Comparison of ENCODE assay signal across 8 cellular contexts in genomic region chr12:14272954-14273910, GRCh38.
DNase-seq lines count a peak whose midpoint lies in the region; ATAC-seq, FAIRE-seq and TF ChIP-seq lines count a peak whose summit lies in the region.

No MANE protein-coding gene starts in this region.

- peak overlapping the region; percentile 23; the same call in 1 of the 2 replicates for H3K27ac ChIP-seq in GM12878 (ENCODE audit: control insufficient read depth, insufficient read depth)
- no peak overlapping the region for H3K27ac ChIP-seq in naive thymus-derived CD4-positive, alpha-beta T cell (ENCODE audit: low read depth, low read length)

- no peak overlapping the region for H3K4me2 ChIP-seq in GM12878 (ENCODE audit: control insufficient read depth, insufficient read depth)

- RAD21 ChIA-PET in GM12878 (lab: Charles Lee; ENCODE audit: unreplicated experiment): interaction anchor here (0.7 to 1.7 kb wide), 5 partner anchors 11 to 92 kb away, joined by 3 to 7 read pairs (median 6); partner anchors contain the start of gene ATF7IP

- H3K4me1 Mint-ChIP-seq in naive thymus-derived CD4-positive, alpha-beta T cell: peaks cover 6 to 20% (median 14%) of the 10 kb centered on the region in 7 donors
- peaks cover 17% of the 10 kb centered on the region for H3K4me1 Mint-ChIP-seq in activated T-helper 1 cell treated with anti-CD3 and anti-CD28 coated beads, Interleukin-12 subunit alpha, Interleukin-12 subunit beta, Interleukin-2, Interleukin-4 antibody, amounts not matched to agents 30 ng/mL and 10 ng/mL and 1 ng/mL, durations not matched to agents 14 hours and 24 hours and 36 hours (ENCODE audit: low read depth)
- H3K4me1 Mint-ChIP-seq in osteocyte (ENCODE audit: unreplicated experiment): no peaks in the 10 kb centered on the region

- SMC1A ChIA-PET in GM12878 (lab: Charles Lee; ENCODE audit: uncharacterized antibody, unreplicated experiment): interaction anchor here (1.0 to 2.1 kb wide), 8 partner anchors 9 to 144 kb away, joined by 3 to 11 read pairs (median 6); no protein-coding TSS in a partner anchor

- no TSS peak for BruUV-seq in GM12878 (replicated peaks; lab: Mats Ljungman, UMichigan)

- H3K27me3 Mint-ChIP-seq in naive thymus-derived CD4-positive, alpha-beta T cell: no peaks in the 10 kb centered on the region
- peaks cover 1% of the 10 kb centered on the region for H3K27me3 Mint-ChIP-seq in activated T-helper 1 cell treated with anti-CD3 and anti-CD28 coated beads, Interleukin-12 subunit alpha, Interleukin-12 subunit beta, Interleukin-2, Interleukin-4 antibody, amounts not matched to agents 30 ng/mL and 10 ng/mL and 1 ng/mL, durations not matched to agents 14 hours and 24 hours and 36 hours (ENCODE audit: insufficient read depth)
- no peaks in the 10 kb centered on the region for H3K27me3 Mint-ChIP-seq in osteocyte (ENCODE audit: unreplicated experiment)

- peaks cover 4% of the 10 kb centered on the region for H3K4me1 ChIP-seq in GM12878 (ENCODE audit: control insufficient read depth, insufficient read depth, low read length)
- no peaks in the 10 kb centered on the region for H3K4me1 ChIP-seq in naive thymus-derived CD4-positive, alpha-beta T cell (ENCODE audit: control insufficient read depth in 2 of 2, insufficient read depth in 2 of 2, low read length in 2 of 2)

- no peaks in the 10 kb centered on the region for H3K27me3 ChIP-seq in GM12878 (replicated peaks in 1 of 2; ENCODE audit: control insufficient read depth in 2 of 2, insufficient read depth in 2 of 2, low read length in 1 of 2)
- H3K27me3 ChIP-seq in naive thymus-derived CD4-positive, alpha-beta T cell (ENCODE audit: control insufficient read depth in 2 of 2, insufficient read depth in 2 of 2, low read length in 2 of 2): no peaks in the 10 kb centered on the region

- H2AFZ ChIP-seq in GM12878 (ENCODE audit: control insufficient read depth, low read depth, low read length): peak overlapping the region; percentile 67

- H3K27ac Mint-ChIP-seq in naive thymus-derived CD4-positive, alpha-beta T cell: no peak overlapping the region
- no peak overlapping the region for H3K27ac Mint-ChIP-seq in activated T-helper 1 cell treated with anti-CD3 and anti-CD28 coated beads, Interleukin-12 subunit alpha, Interleukin-12 subunit beta, Interleukin-2, Interleukin-4 antibody, amounts not matched to agents 30 ng/mL and 10 ng/mL and 1 ng/mL, durations not matched to agents 14 hours and 24 hours and 36 hours
- H3K27ac Mint-ChIP-seq in osteocyte (ENCODE audit: unreplicated experiment): no peak overlapping the region

- no peak for FAIRE-seq in GM12878 (lab: Jason Lieb, UNC)

- intact Hi-C loops in GM12878 (cut with micrococcal nuclease; ENCODE audit: unreplicated experiment): no loop called here
- intact Hi-C loops in naive thymus-derived CD4-positive, alpha-beta T cell (cut with micrococcal nuclease): no loop called here
- intact Hi-C loops in activated T-helper 1 cell treated with anti-CD3 and anti-CD28 coated beads, Interleukin-12 subunit alpha, Interleukin-12 subunit beta, Interleukin-2, Interleukin-4 antibody, amounts not matched to agents 30 ng/mL and 10 ng/mL and 1 ng/mL, durations not matched to agents 14 hours and 24 hours and 36 hours (cut with micrococcal nuclease): no loop called here

- CTCF ChIA-PET in GM12878 (lab: Yijun Ruan, JAX): interaction anchor here (0.5 to 4.0 kb wide), 7 partner anchors 10 to 74 kb away, joined by 3 to 16 read pairs (median 4); no protein-coding TSS in a partner anchor
- CTCF ChIA-PET in naive thymus-derived CD4-positive, alpha-beta T cell (lab: Charles Lee): interaction anchor here (0.7 to 1.4 kb wide), 3 partner anchors 93 to 149 kb away, joined by 3 to 4 read pairs (median 3); no protein-coding TSS in a partner anchor

- no peak for TF ChIP-seq RAD21 in GM12878 (IDR thresholded peaks at IDR 0.05; ENCODE audit: insufficient read depth, low read depth, low read length)

- TF ChIP-seq POLR2A in NB4 (IDR thresholded peaks at IDR 0.05; ENCODE audit: extremely low read depth, insufficient read length) (peak; percentile 34), GM12878 (IDR thresholded peaks at IDR 0.05; ENCODE audit: low read depth, low read length) (no peak)

- H3K9me3 ChIP-seq in GM12878 (replicated peaks; ENCODE audit: control insufficient read depth, insufficient read depth, low read length): peaks cover 31% of the 10 kb centered on the region
- H3K9me3 ChIP-seq in naive thymus-derived CD4-positive, alpha-beta T cell (ENCODE audit: control insufficient read depth in 2 of 3, low read length in 3 of 3): peaks cover 0 to 9% (median 5%) of the 10 kb centered on the region in 3 experiments

- in situ Hi-C loops in GM12878 (cut with MboI): no loop called here

- H4K20me1 ChIP-seq in GM12878 (ENCODE audit: control insufficient read depth, insufficient read depth): no peaks in the 10 kb centered on the region

- ATAC-seq in GM12878 (no peak), HG02763 (IDR thresholded peaks at IDR 0.05; ENCODE audit: unreplicated experiment) (no peak)
- peak; percentile 82 for ATAC-seq in naive thymus-derived CD4-positive, alpha-beta T cell

- 30% methylated on average over 8 of the region's 8 CpGs for WGBS in GM12878 (ENCODE audit: insufficient coverage, insufficient replicate concordance, low lambda C conversion rate, missing lambda C conversion rate)

- H3K36me3 ChIP-seq in GM12878 (ENCODE audit: control insufficient read depth in 2 of 2, insufficient read depth in 2 of 2, low read length in 1 of 2): no peaks in the 10 kb centered on the region
- no peaks in the 10 kb centered on the region for H3K36me3 ChIP-seq in naive thymus-derived CD4-positive, alpha-beta T cell (ENCODE audit: control insufficient read depth in 2 of 3, insufficient read depth in 3 of 3, low read length in 3 of 3)

- POLR2A ChIA-PET in GM12878 (lab: Charles Lee): interaction anchor here (1.3 to 1.6 kb wide), 2 partner anchors 11 to 93 kb away, joined by 4 read pairs; partner anchors contain the start of gene ATF7IP
- POLR2A ChIA-PET in naive thymus-derived CD4-positive, alpha-beta T cell (lab: Charles Lee): interaction anchor here (0.7 to 1.8 kb wide), 3 partner anchors 11 to 498 kb away, joined by 3 to 4 read pairs (median 3); a partner anchor contains a TSS

- H3K36me3 Mint-ChIP-seq in naive thymus-derived CD4-positive, alpha-beta T cell: peaks cover 5 to 25% (median 12%) of the 10 kb centered on the region in 5 donors
- peaks cover 12% of the 10 kb centered on the region for H3K36me3 Mint-ChIP-seq in activated T-helper 1 cell treated with anti-CD3 and anti-CD28 coated beads, Interleukin-12 subunit alpha, Interleukin-12 subunit beta, Interleukin-2, Interleukin-4 antibody, amounts not matched to agents 30 ng/mL and 10 ng/mL and 1 ng/mL, durations not matched to agents 14 hours and 24 hours and 36 hours (ENCODE audit: low read depth)
- H3K36me3 Mint-ChIP-seq in osteocyte (ENCODE audit: unreplicated experiment): peaks cover 3% of the 10 kb centered on the region

- DNase-seq in GF-D8 (lab: John Stamatoyannopoulos, UW): peak; percentile 81
- peak; percentile 91 for DNase-seq in NB4 (ENCODE audit: low read depth)
- no peak for DNase-seq in GM12878 (ENCODE audit: low read depth, low spot score)
- no peak for DNase-seq in naive thymus-derived CD4-positive, alpha-beta T cell
- DNase-seq in kidney glomerular epithelial cell (lab: John Stamatoyannopoulos, UW): no peak
- no peak for DNase-seq in activated T-helper 1 cell treated with anti-CD3 and anti-CD28 coated beads, Interleukin-12 subunit alpha, Interleukin-12 subunit beta, Interleukin-2, Interleukin-4 antibody, amounts not matched to agents 30 ng/mL and 10 ng/mL and 1 ng/mL, durations not matched to agents 14 hours and 24 hours and 36 hours (ENCODE audit: low spot score)
- DNase-seq in osteocyte (ENCODE audit: extremely low spot score, unreplicated experiment): no peak

- H3K9me3 Mint-ChIP-seq in naive thymus-derived CD4-positive, alpha-beta T cell: peaks cover 6 to 32% (median 20%) of the 10 kb centered on the region in 11 donors
- H3K9me3 Mint-ChIP-seq in activated T-helper 1 cell treated with anti-CD3 and anti-CD28 coated beads, Interleukin-12 subunit alpha, Interleukin-12 subunit beta, Interleukin-2, Interleukin-4 antibody, amounts not matched to agents 30 ng/mL and 10 ng/mL and 1 ng/mL, durations not matched to agents 14 hours and 24 hours and 36 hours: peaks cover 35% of the 10 kb centered on the region
- H3K9me3 Mint-ChIP-seq in osteocyte (ENCODE audit: unreplicated experiment): peaks cover 6% of the 10 kb centered on the region

- no peak for TF ChIP-seq EP300 in GM12878 (IDR thresholded peaks at IDR 0.05; ENCODE audit: borderline replicate concordance in 1 of 2, control insufficient read depth in 1 of 2, low read depth in 2 of 2, low read length in 2 of 2)

- no peak overlapping the region for H3K9ac ChIP-seq in GM12878 (ENCODE audit: control insufficient read depth, insufficient read depth, low read length)

- H3K79me2 ChIP-seq in GM12878 (ENCODE audit: control insufficient read depth, insufficient read depth, low read length): no peaks in the 10 kb centered on the region

- H3K4me3 Mint-ChIP-seq in naive thymus-derived CD4-positive, alpha-beta T cell: no peak overlapping the region
- H3K4me3 Mint-ChIP-seq in activated T-helper 1 cell treated with anti-CD3 and anti-CD28 coated beads, Interleukin-12 subunit alpha, Interleukin-12 subunit beta, Interleukin-2, Interleukin-4 antibody, amounts not matched to agents 30 ng/mL and 10 ng/mL and 1 ng/mL, durations not matched to agents 14 hours and 24 hours and 36 hours: no peak overlapping the region
- no peak overlapping the region for H3K4me3 Mint-ChIP-seq in osteocyte (ENCODE audit: unreplicated experiment)

- H3K4me3 ChIP-seq in NB4 (ENCODE audit: low read depth, low read length) (peak overlapping the region; percentile 29), GM12878 (no peak overlapping the region)
- H3K4me3 ChIP-seq in naive thymus-derived CD4-positive, alpha-beta T cell (ENCODE audit: low read length): no peak overlapping the region

- TF ChIP-seq CTCF in NB4 (IDR thresholded peaks at IDR 0.05; ENCODE audit: low read depth, low read length): no peak
- TF ChIP-seq CTCF in GM12878 (IDR thresholded peaks at IDR 0.05 in 2 of 3, conservative IDR thresholded peaks at IDR 0.05 in 1 of 3; ENCODE audit: control insufficient read depth in 2 of 3, extremely low read depth in 1 of 3, insufficient read depth in 1 of 3, low read depth in 3 of 3, low read length in 3 of 3): no peak
- no peak for TF ChIP-seq CTCF in osteocyte (IDR thresholded peaks at IDR 0.05)

TF ChIP-seq in GM12878, 131 proteins besides CTCF, POLR2A, EP300 and RAD21:
- TF ChIP-seq BACH1 (IDR thresholded peaks at IDR 0.05; ENCODE audit: borderline replicate concordance) (no peak), RUNX3 (IDR thresholded peaks at IDR 0.05; ENCODE audit: low read length) (peak; percentile 46; the same call in 1 of the 2 replicates), MTA2 (IDR thresholded peaks at IDR 0.05; ENCODE audit: low read depth) (no peak), POLR2AphosphoS2 (IDR thresholded peaks at IDR 0.05; ENCODE audit: low read depth, low read length) (no peak)

Comparison
In these comparisons a context has a peak if more than half of its experiments do, and no peak if none do; other contexts are left out.
1. DNase-seq: peak in GF-D8 (single experiment) and NB4 (single experiment); none in GM12878 (single experiment), naive thymus-derived CD4-positive, alpha-beta T cell (0 of 9), kidney glomerular epithelial cell (single experiment), activated T-helper 1 cell treated with anti-CD3 and anti-CD28 coated beads, Interleukin-12 subunit alpha, Interleukin-12 subunit beta, Interleukin-2, Interleukin-4 antibody, amounts not matched to agents 30 ng/mL and 10 ng/mL and 1 ng/mL, durations not matched to agents 14 hours and 24 hours and 36 hours (single experiment) and osteocyte (single experiment).